8 cellular contexts compared by ENCODE assay signal in the genomic region with DNA sequence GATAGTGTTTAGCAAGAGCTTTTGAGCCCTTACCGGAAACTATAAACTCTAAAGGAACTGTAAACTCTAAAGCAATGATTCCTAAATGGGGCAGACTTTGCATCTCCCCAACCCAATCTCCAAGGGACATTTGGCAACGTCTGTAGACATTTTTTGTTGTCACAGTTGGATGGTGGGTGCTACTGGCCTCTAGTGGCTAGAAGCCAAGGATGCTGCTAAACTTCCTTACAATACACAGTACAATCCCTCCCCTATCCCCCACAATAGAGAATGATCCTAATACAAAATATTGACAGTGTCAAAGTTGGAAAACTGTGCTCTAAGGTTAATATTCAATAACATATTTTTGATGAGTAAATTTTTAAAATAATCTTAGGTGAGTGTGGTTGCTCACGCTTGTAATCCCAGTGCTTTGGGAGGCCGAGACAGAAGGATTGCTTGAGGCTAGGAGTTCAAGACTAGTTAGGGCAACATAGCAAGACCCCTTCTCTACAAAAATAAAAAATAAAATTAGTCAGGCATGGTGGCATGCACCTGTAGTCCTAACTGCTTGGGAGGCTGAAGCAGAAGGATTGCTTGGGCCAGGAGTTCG.
DNase-seq lines count a peak whose midpoint lies in the region; FAIRE-seq and TF ChIP-seq lines count a peak whose summit lies in the region.

No MANE protein-coding gene starts in this region.

- H3K27ac Mint-ChIP-seq in osteocyte (ENCODE audit: unreplicated experiment), result no peak overlapping the region

- peaks cover 10% of the 10 kb centered on the region; the same call in 1 of the 2 replicates for H4K20me1 ChIP-seq in BLaER1

- H3K4me3 ChIP-seq in BLaER1, result no peak overlapping the region
- H3K4me3 ChIP-seq in HL-60 (replicated peaks; ENCODE audit: insufficient read depth, low read length), result no peak overlapping the region

- TF ChIP-seq CTCF in GM12873 (IDR thresholded peaks at IDR 0.05; ENCODE audit: insufficient read depth, low read depth, low read length, missing control alignments) (peak; percentile 75), HL-60 (IDR thresholded peaks at IDR 0.05; ENCODE audit: insufficient read depth, low read length) (peak; percentile 41), osteocyte (IDR thresholded peaks at IDR 0.05) (peak; percentile 71)

- peaks cover 20% of the 10 kb centered on the region for H3K9me3 ChIP-seq in BLaER1

- no peak overlapping the region for H3K4me3 Mint-ChIP-seq in osteocyte (ENCODE audit: unreplicated experiment)

- peaks cover 15% of the 10 kb centered on the region for H3K4me1 Mint-ChIP-seq in osteocyte (ENCODE audit: unreplicated experiment)

- peaks cover 12% of the 10 kb centered on the region; the same call in 1 of the 2 replicates for H3K4me1 ChIP-seq in BLaER1

- DNase-seq in HL-60 (ENCODE audit: low read depth in 1 of 2, low spot score in 1 of 2) (peak in 1 of 2 experiments; percentile 59), UCSD-AML1 (lab: John Stamatoyannopoulos, UW; ENCODE audit: unreplicated experiment) (peak; percentile 19), fibroblast of gingiva (ENCODE audit: low read depth) (peak; percentile 20), osteocyte (ENCODE audit: extremely low spot score, unreplicated experiment) (no peak), frontal cortex (ENCODE audit: low spot score in 2 of 2) (no peak), NCI-H1105 (lab: John Stamatoyannopoulos, UW) (no peak)

- FAIRE-seq in frontal cortex (lab: Jason Lieb, UNC), result no peak

- peak overlapping the region; percentile 8; the same call in 1 of the 2 replicates for H3K4me2 ChIP-seq in BLaER1

- H3K36me3 Mint-ChIP-seq in osteocyte (ENCODE audit: unreplicated experiment), result peaks cover 3% of the 10 kb centered on the region

- no peak overlapping the region for H3K27ac ChIP-seq in BLaER1
- no peak overlapping the region for H3K27ac ChIP-seq in HL-60 (replicated peaks)

- no peak overlapping the region for H3K9ac ChIP-seq in BLaER1

- peaks cover 21% of the 10 kb centered on the region for H3K36me3 ChIP-seq in BLaER1

- no peaks in the 10 kb centered on the region for H3K27me3 Mint-ChIP-seq in osteocyte (ENCODE audit: unreplicated experiment)

- H3K27me3 ChIP-seq in BLaER1 (no peaks in the 10 kb centered on the region), HL-60 (ENCODE audit: insufficient read depth, poor library complexity, severe bottlenecking) (no peaks in the 10 kb centered on the region)

- peaks cover 6% of the 10 kb centered on the region for H3K9me3 Mint-ChIP-seq in osteocyte (ENCODE audit: unreplicated experiment)

Comparison
In these comparisons a context has a peak if more than half of its experiments do, and no peak if none do; other contexts are left out.
1. DNase-seq: peak in UCSD-AML1 (single experiment) and fibroblast of gingiva (single experiment); none in osteocyte (single experiment), frontal cortex (0 of 2) and NCI-H1105 (single experiment).
2. Peak in every context shown above with its lines, with median percentiles within 50 percentile points of each other: CTCF ChIP-seq.